ENCODE assay signal across 11 cellular contexts in genomic region chr20:3784863-3785239, GRCh38. TPM values are rescaled to one million over a fixed set of nuclear protein-coding genes. Genes with fewer than 3 reads are reported as not detected.
DNase-seq lines count a peak whose midpoint lies in the region; ATAC-seq and TF ChIP-seq lines count a peak whose summit lies in the region.
"Had no signal": no experiment of that assay in that cellular context is flagged by ENCODE, and none has a peak within 500 bp of the region (broad histone marks: within the 10 kb centered on the region; RNA-seq: fewer than 3 reads in every experiment).

No MANE protein-coding gene starts in this region.

- H3K27ac ChIP-seq in DND-41 (ENCODE audit: low read length), result no peak overlapping the region
- peak overlapping the region in 3 of 4 donors; percentile 76 to 85 (median 85) for H3K27ac ChIP-seq in gastrocnemius medialis
- no peak overlapping the region for H3K27ac ChIP-seq in Peyer's patch

- no peak for TF ChIP-seq CTCF in DND-41 (IDR thresholded peaks at IDR 0.05; ENCODE audit: borderline replicate concordance, extremely low read depth, low read length, poor library complexity, severe bottlenecking)
- no peak for TF ChIP-seq CTCF in epithelial cell of esophagus (IDR thresholded peaks at IDR 0.05; ENCODE audit: insufficient read depth, low read depth, low read length, missing control alignments)
- no peak for TF ChIP-seq CTCF in gastrocnemius medialis (IDR thresholded peaks at IDR 0.05 in 4 of 5, conservative IDR thresholded peaks at IDR 0.05 in 1 of 5)
- TF ChIP-seq CTCF in Peyer's patch (IDR thresholded peaks at IDR 0.05), result no peak

- no peaks in the 10 kb centered on the region for H3K27me3 Mint-ChIP-seq in T-cell

- ATAC-seq in DND-41 (ENCODE audit: insufficient read depth, low read depth) (no peak), T-cell (replicated peaks in 1 of 4) (no peak), gastrocnemius medialis (no peak), GM19023 (IDR thresholded peaks at IDR 0.05; ENCODE audit: unreplicated experiment) (no peak)

- DNase-seq in DND-41, result no peak
- no peak for DNase-seq in T-cell
- DNase-seq in epithelial cell of esophagus (ENCODE audit: low read depth), result no peak
- no peak for DNase-seq in gastrocnemius medialis
- DNase-seq in effector CD4-positive, alpha-beta T cell, result no peak
- no peak for DNase-seq in iPS-NIHi7 (ENCODE audit: extremely low spot score)
- no peak for DNase-seq in Peyer's patch
- DNase-seq: hippocampal formation; NCI-H2227 treated with DMSO at 0.1 percent for 48 hours; stimulated activated CD4-positive, alpha-beta T cell treated with anti-CD3 and anti-CD28 coated beads, Interleukin-2, amount 100 ng/mL, for 48 hours had no signal

- peaks cover 44% of the 10 kb centered on the region for H3K79me2 ChIP-seq in DND-41 (ENCODE audit: insufficient read depth, low read length)

- H3K9me3 ChIP-seq in DND-41 (ENCODE audit: insufficient read depth, low read length, severe bottlenecking), result no peaks in the 10 kb centered on the region
- H3K9me3 ChIP-seq in gastrocnemius medialis, result no peaks in the 10 kb centered on the region
- no peaks in the 10 kb centered on the region for H3K9me3 ChIP-seq in Peyer's patch

- intact Hi-C loops in gastrocnemius medialis (cut with DNase I; ENCODE audit: low total_unique reads), result loop anchor here (5.0 kb wide), 1 partner anchor 302 kb away; no protein-coding TSS in a partner anchor

- no peaks in the 10 kb centered on the region for H3K9me3 Mint-ChIP-seq in T-cell

- CTCF ChIA-PET in T-cell (lab: Charles Lee), result no interaction called here

- H3K27me3 ChIP-seq in DND-41 (ENCODE audit: insufficient read depth, low read length, poor library complexity) (no peaks in the 10 kb centered on the region), gastrocnemius medialis (no peaks in the 10 kb centered on the region), Peyer's patch (no peaks in the 10 kb centered on the region)

- H4K20me1 ChIP-seq in DND-41 (ENCODE audit: insufficient read depth, low read length), result peaks cover 45% of the 10 kb centered on the region

- H3K4me1 ChIP-seq in DND-41 (ENCODE audit: insufficient read depth, low read length) (peaks cover 58% of the 10 kb centered on the region), gastrocnemius medialis (peaks cover 36 to 38% of the 10 kb centered on the region in 2 donors), Peyer's patch (peaks cover 3 to 66% (median 14%) of the 10 kb centered on the region in 4 donors)

- peaks cover 4% of the 10 kb centered on the region for H3K36me3 Mint-ChIP-seq in T-cell

- H3K36me3 ChIP-seq in DND-41 (ENCODE audit: insufficient read depth, low read length) (peaks cover 22% of the 10 kb centered on the region), gastrocnemius medialis (no peaks in the 10 kb centered on the region), Peyer's patch (peaks cover 0 to 11% (median 0%) of the 10 kb centered on the region in 3 donors)

- H3K4me2 ChIP-seq in DND-41 (ENCODE audit: insufficient read depth, low read length), result peak overlapping the region; percentile 83

- H3K4me3 ChIP-seq in DND-41 (ENCODE audit: low read depth in 1 of 2, low read length in 2 of 2), result peak overlapping the region in 1 of 2 experiments; percentile 70; a peak in 2 of 4 replicates
- peak overlapping the region; percentile 73 for H3K4me3 ChIP-seq in epithelial cell of esophagus (ENCODE audit: low read length)
- peak overlapping the region; percentile 65 to 68 (median 67) for H3K4me3 ChIP-seq in gastrocnemius medialis
- H3K4me3 ChIP-seq in Peyer's patch, result peak overlapping the region in 2 of 4 donors; percentile 77 to 79

- H2AFZ ChIP-seq in DND-41 (ENCODE audit: low read depth, low read length), result no peak overlapping the region

- peak overlapping the region; percentile 64; the same call in 1 of the 2 replicates for H3K9ac ChIP-seq in DND-41 (ENCODE audit: low read depth, low read length)

- H3K4me3 Mint-ChIP-seq in T-cell, result peak overlapping the region; percentile 3 to 70 (median 47)

- H3K27ac Mint-ChIP-seq in T-cell, result peak overlapping the region; percentile 26 to 81

- in situ Hi-C loops in gastrocnemius medialis (cut with MboI; ENCODE audit: low sequenced_read_pairs in 4 of 4), result no loop called here

- POLR2A ChIA-PET in T-cell (lab: Charles Lee), result no interaction called here

- TF ChIP-seq POLR2A in gastrocnemius medialis (IDR thresholded peaks at IDR 0.05) (no peak), Peyer's patch (IDR thresholded peaks at IDR 0.05) (no peak)

- peaks cover 46 to 57% (median 56%) of the 10 kb centered on the region in 3 donors for H3K4me1 Mint-ChIP-seq in T-cell

RNA-seq across cellular contexts. Expression of gene CENPB, which starts 1.7 kb away (rescaled TPM):
- total RNA-seq in T-cell (10 to 100 TPM; 37.0 to 79.0 (median 60.8) TPM), gastrocnemius medialis (100 to 1,000 TPM in 3 of 4 donors, 10 to 100 TPM in 1; 67.5 to 186 (median 143) TPM), Peyer's patch (10 to 100 TPM; 39.8 to 61.9 (median 47.0) TPM)

RNA-seq across cellular contexts. Expression of gene SPEF1, which starts 3.6 kb away (rescaled TPM):
- under 1 TPM in 1 of 5 donors, not detected in 4; 0.16 TPM for total RNA-seq in T-cell
- total RNA-seq in gastrocnemius medialis, result not detected
- not detected for total RNA-seq in Peyer's patch

RNA-seq across cellular contexts. Expression of gene CDC25B, which starts 11.3 kb away (rescaled TPM):
- 100 to 1,000 TPM; 216 to 409 (median 401) TPM for total RNA-seq in T-cell
- total RNA-seq in gastrocnemius medialis, result 10 to 100 TPM in 2 of 4 donors, 1 to 10 TPM in 2; 2.3 to 17.3 (median 10.1) TPM
- 100 to 1,000 TPM in 1 of 4 donors, 10 to 100 TPM in 3; 14.2 to 202 (median 34.1) TPM for total RNA-seq in Peyer's patch

RNA-seq across cellular contexts. Expression of gene ADISSP, which starts 17.3 kb away (rescaled TPM):
- 10 to 100 TPM; 16.2 to 28.7 (median 22.6) TPM for total RNA-seq in T-cell
- total RNA-seq in gastrocnemius medialis, result 10 to 100 TPM in 2 of 4 donors, 1 to 10 TPM in 2; 5.9 to 16.4 (median 9.6) TPM
- total RNA-seq in Peyer's patch, result 10 to 100 TPM in 2 of 4 donors, 1 to 10 TPM in 2; 7.4 to 13.2 (median 10.2) TPM

RNA-seq across cellular contexts. Expression of gene AP5S1, which starts 35.5 kb away (rescaled TPM):
- total RNA-seq in T-cell, result 10 to 100 TPM; 11.5 to 17.3 (median 14.4) TPM
- total RNA-seq in gastrocnemius medialis, result 10 to 100 TPM; 11.6 to 20.9 (median 17.3) TPM
- 10 to 100 TPM; 11.6 to 26.4 (median 22.5) TPM for total RNA-seq in Peyer's patch

Comparison
In these comparisons a context has a peak if more than half of its experiments do, and no peak if none do; other contexts are left out.
1. H3K27ac ChIP-seq: peak in gastrocnemius medialis (3 of 4); none in DND-41 (single experiment) and Peyer's patch (0 of 4).